Comparison of ENCODE assay signal across 8 cellular contexts in genomic region chr5:32329395-32329834, GRCh38. TPM values are rescaled to one million over a fixed set of nuclear protein-coding genes. Genes with fewer than 3 reads are reported as not detected.
DNase-seq lines count a peak whose midpoint lies in the region; ATAC-seq, FAIRE-seq and TF ChIP-seq lines count a peak whose summit lies in the region.

No MANE protein-coding gene starts in this region.

- H3K4me3 ChIP-seq in HL-60 (replicated peaks; ENCODE audit: insufficient read depth, low read length) (no peak overlapping the region), prostate gland (no peak overlapping the region)

- no peaks in the 10 kb centered on the region for H3K36me3 Mint-ChIP-seq in mesothelial cell of epicardium

- H3K4me1 Mint-ChIP-seq in mesothelial cell of epicardium, result peaks cover 15% of the 10 kb centered on the region

- H3K27ac ChIP-seq in HL-60 (replicated peaks), result no peak overlapping the region
- H3K27ac ChIP-seq in prostate gland, result peak overlapping the region; percentile 84 to 92

- no peak for TF ChIP-seq POLR2A in prostate gland (IDR thresholded peaks at IDR 0.05)

- no peaks in the 10 kb centered on the region for H3K36me3 ChIP-seq in prostate gland

- peak; percentile 83 for ATAC-seq in GM19452 (IDR thresholded peaks at IDR 0.05; ENCODE audit: unreplicated experiment)

- no peak overlapping the region for H3K27ac Mint-ChIP-seq in mesothelial cell of epicardium

- no peaks in the 10 kb centered on the region for H3K9me3 ChIP-seq in prostate gland

- peaks cover 9% of the 10 kb centered on the region for H3K4me1 ChIP-seq in prostate gland (replicated peaks)

- no peaks in the 10 kb centered on the region for H3K27me3 ChIP-seq in HL-60 (ENCODE audit: insufficient read depth, poor library complexity, severe bottlenecking)
- H3K27me3 ChIP-seq in prostate gland (replicated peaks; ENCODE audit: insufficient read depth), result no peaks in the 10 kb centered on the region

- intact Hi-C loops in prostate gland (cut with DNase I), result no loop called here

- H3K4me3 Mint-ChIP-seq in mesothelial cell of epicardium, result no peak overlapping the region

- 49% methylated on average over 10 of the region's 10 CpGs for WGBS in prostate gland

- peaks cover 3% of the 10 kb centered on the region for H3K9me3 Mint-ChIP-seq in mesothelial cell of epicardium

- no peaks in the 10 kb centered on the region for H3K27me3 Mint-ChIP-seq in mesothelial cell of epicardium (ENCODE audit: low read depth)

- no peak for FAIRE-seq in D721Med (lab: Jason Lieb, UNC)

- DNase-seq in D721Med (ENCODE audit: insufficient read length, low spot score) (peak; percentile 65), HL-60 (ENCODE audit: low read depth in 1 of 2, low spot score in 1 of 2) (peak in 1 of 2 experiments; percentile 79), RPMI7951 (ENCODE audit: low read depth) (peak; percentile 54), glomerular visceral epithelial cell (ENCODE audit: extremely low spot score) (peak; percentile 69), prostate gland (ENCODE audit: low spot score) (peak; percentile 68), mesothelial cell of epicardium (ENCODE audit: low spot score in 2 of 2, unreplicated experiment in 2 of 2) (no peak)
- peak; percentile 56 for DNase-seq in activated naive CD4-positive, alpha-beta T cell treated with Interleukin-2 at 50 U/mL for 16 hours

- TF ChIP-seq CTCF in D721Med (IDR thresholded peaks at IDR 0.05; ENCODE audit: insufficient read depth, missing control alignments), result peak; percentile 90
- peak; percentile 78 for TF ChIP-seq CTCF in HL-60 (IDR thresholded peaks at IDR 0.05; ENCODE audit: insufficient read depth, low read length)
- TF ChIP-seq CTCF in prostate gland (IDR thresholded peaks at IDR 0.05), result peak in 3 of 4 experiments; percentile 60 to 75 (median 62)
- TF ChIP-seq CTCF in mesothelial cell of epicardium (IDR thresholded peaks at IDR 0.05; ENCODE audit: unreplicated experiment), result no peak

RNA-seq across cellular contexts. Expression of gene MTMR12, which starts 16.7 kb away (rescaled TPM):
- 8.7 and 9.1 TPM in 2 replicates for total RNA-seq in RPMI7951 (2014; rRNA removed; shearing (Covaris generic))
- total RNA-seq in prostate gland (10 to 100 TPM; 43.1 to 70.7 TPM), mesothelial cell of epicardium (22.9 to 23.8 TPM (median 23.6 TPM) in 3 replicates)

Comparison
In these comparisons a context has a peak if more than half of its experiments do, and no peak if none do; other contexts are left out.
1. DNase-seq: peak in D721Med (single experiment), RPMI7951 (single experiment), activated naive CD4-positive, alpha-beta T cell treated with Interleukin-2 at 50 U/mL for 16 hours (single experiment), glomerular visceral epithelial cell (single experiment) and prostate gland (single experiment); none in mesothelial cell of epicardium (0 of 2).